In the genomic region with DNA sequence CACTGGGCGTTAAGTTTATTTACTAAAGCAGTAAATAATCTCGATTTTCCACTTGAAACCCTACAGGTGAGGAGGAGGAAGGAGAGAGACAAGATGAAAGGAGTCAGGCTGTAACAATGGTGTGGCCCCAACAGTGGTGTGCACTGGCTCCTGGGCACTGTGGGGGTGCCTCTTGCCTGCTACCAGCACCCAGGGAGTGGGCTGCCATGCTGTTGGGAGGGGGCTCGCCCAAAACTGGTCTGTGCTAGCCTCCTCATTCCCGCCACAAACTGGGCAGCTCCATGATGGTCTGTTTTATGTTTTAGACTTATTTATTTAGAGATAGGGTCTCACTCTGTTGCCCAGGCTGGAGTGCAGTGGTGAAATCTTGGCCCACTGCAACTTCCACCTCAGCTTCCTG, we compare ENCODE assay signal across 26 cellular contexts. TPM values are rescaled to one million over a fixed set of nuclear protein-coding genes. Genes with fewer than 3 reads are reported as not detected.
A peak's percentile ranks its signal among the peaks of the same experiment; 100 is the strongest.
DNase-seq lines count a peak whose midpoint lies in the region; ATAC-seq, FAIRE-seq and TF ChIP-seq lines count a peak whose summit lies in the region.
"Had no signal": no experiment of that assay in that cellular context is flagged by ENCODE, and none has a peak within 500 bp of the region (broad histone marks: within the 10 kb centered on the region; RNA-seq: fewer than 3 reads in every experiment).

No MANE protein-coding gene starts in this region.

- TF ChIP-seq CTCF in endodermal cell (conservative IDR thresholded peaks at IDR 0.05) (no peak), glutamatergic neuron (IDR thresholded peaks at IDR 0.05; ENCODE audit: partially characterized antibody, unreplicated experiment) (no peak)

- peak; percentile 37 for DNase-seq in activated CD8-positive, alpha-beta memory T cell treated with anti-CD3 and anti-CD28 coated beads for 24 hours
- no peak for DNase-seq in activated CD8-positive, alpha-beta memory T cell treated with anti-CD3 and anti-CD28 coated beads, Interleukin-2, amount 50 U/mL, for 4 hours
- DNase-seq in T-helper 17 cell (no peak), endodermal cell (no peak), glutamatergic neuron (no peak), immature natural killer cell (no peak), small intestine (no peak)
- DNase-seq in activated CD4-positive, alpha-beta T cell treated with anti-CD3 and anti-CD28 coated beads, Interleukin-2, amount 50 U/mL, for 1 hour = no peak
- DNase-seq: CD8-positive, alpha-beta memory T cell; COR-L47; DMS 273 treated with DMSO at 0.1 percent for 48 hours; DMS53; DND-41; EL; GM23248 had no signal

- H3K27me3 ChIP-seq in endodermal cell (ENCODE audit: control insufficient read depth, insufficient read depth, low read length, poor library complexity, severe bottlenecking) (no peaks in the 10 kb centered on the region), small intestine (ENCODE audit: control insufficient read depth in 2 of 2, insufficient read depth in 2 of 2, low read length in 2 of 2) (no peaks in the 10 kb centered on the region)
- H3K27me3 ChIP-seq: BLaER1 treated with 17β-estradiol and CSF1 and Interleukin-3, amounts not matched to agents 10 nM and 100 nM had no signal

- H3K27ac Mint-ChIP-seq in T-helper 17 cell = peak overlapping the region; percentile 53
- H3K27ac Mint-ChIP-seq in endodermal cell = peak overlapping the region; percentile 59
- H3K27ac Mint-ChIP-seq in glutamatergic neuron (ENCODE audit: unreplicated experiment) = no peak overlapping the region
- no peak overlapping the region for H3K27ac Mint-ChIP-seq in immature natural killer cell
- H3K27ac Mint-ChIP-seq: B cell had no signal

- H3K4me3 ChIP-seq in endodermal cell (ENCODE audit: low read length) = no peak overlapping the region
- no peak overlapping the region for H3K4me3 ChIP-seq in small intestine (ENCODE audit: low read depth in 1 of 2, low read length in 2 of 2)
- H3K4me3 ChIP-seq: BLaER1 treated with 17β-estradiol and CSF1 and Interleukin-3, amounts not matched to agents 10 nM and 100 nM; GM12878; GM23248 had no signal

- peaks cover 36% of the 10 kb centered on the region for H3K36me3 ChIP-seq in endodermal cell (ENCODE audit: control insufficient read depth, insufficient read depth, low read length)
- H3K36me3 ChIP-seq in small intestine (ENCODE audit: control insufficient read depth in 2 of 2, insufficient read depth in 2 of 2, low read length in 2 of 2) = peaks cover 0 to 3% of the 10 kb centered on the region in 2 donors

- ATAC-seq in T-helper 17 cell = no peak
- ATAC-seq: GM12878, HCT116, HepG2 had no signal

- no peak for FAIRE-seq in small intestine (lab: Jason Lieb, UNC)
- FAIRE-seq: GM12878, GM19239, H54, HepG2, HTR-8/SVneo had no signal

- H3K9me3 ChIP-seq in T-helper 17 cell (ENCODE audit: control insufficient read depth, low read length, poor library complexity, severe bottlenecking) (no peaks in the 10 kb centered on the region), endodermal cell (ENCODE audit: control insufficient read depth, low read length) (no peaks in the 10 kb centered on the region), small intestine (ENCODE audit: control insufficient read depth, low read depth) (no peaks in the 10 kb centered on the region)
- H3K9me3 ChIP-seq: BLaER1 treated with 17β-estradiol and CSF1 and Interleukin-3, amounts not matched to agents 10 nM and 100 nM had no signal

- peaks cover 2% of the 10 kb centered on the region for H3K36me3 Mint-ChIP-seq in T-helper 17 cell (ENCODE audit: low read depth)
- H3K36me3 Mint-ChIP-seq in endodermal cell (ENCODE audit: low read depth) = peaks cover 45% of the 10 kb centered on the region
- H3K36me3 Mint-ChIP-seq in glutamatergic neuron (ENCODE audit: unreplicated experiment) = no peaks in the 10 kb centered on the region
- peaks cover 12 to 22% (median 21%) of the 10 kb centered on the region in 3 donors for H3K36me3 Mint-ChIP-seq in immature natural killer cell

- H3K9me3 Mint-ChIP-seq in endodermal cell (no peaks in the 10 kb centered on the region), glutamatergic neuron (ENCODE audit: unreplicated experiment) (no peaks in the 10 kb centered on the region), immature natural killer cell (no peaks in the 10 kb centered on the region)
- H3K9me3 Mint-ChIP-seq: CD8-positive, alpha-beta memory T cell; IgD-negative memory B cell had no signal

- peaks cover 2% of the 10 kb centered on the region for H3K4me1 Mint-ChIP-seq in T-helper 17 cell
- H3K4me1 Mint-ChIP-seq in endodermal cell = no peaks in the 10 kb centered on the region
- H3K4me1 Mint-ChIP-seq in glutamatergic neuron (ENCODE audit: low read depth, unreplicated experiment) = peaks cover 7% of the 10 kb centered on the region
- no peaks in the 10 kb centered on the region for H3K4me1 Mint-ChIP-seq in immature natural killer cell
- H3K4me1 Mint-ChIP-seq: B cell had no signal

- WGBS in endodermal cell (ENCODE audit: insufficient coverage in 1 of 2, insufficient read length in 1 of 2), 2 experiments = 89 to 100% methylated on average over 2 to 4 of the region's 4 CpGs
- WGBS in small intestine, 3 donors = 85 to 94% (median 90%) methylated on average over 4 of the region's 4 CpGs

- H3K27ac ChIP-seq in endodermal cell (ENCODE audit: low read depth, low read length) = no peak overlapping the region
- no peak overlapping the region for H3K27ac ChIP-seq in small intestine (ENCODE audit: low read depth in 1 of 2, low read length in 1 of 2)
- H3K27ac ChIP-seq: 22Rv1; BLaER1 treated with 17β-estradiol and CSF1 and Interleukin-3, amounts not matched to agents 10 nM and 100 nM; GM23248 had no signal

- H3K4me3 Mint-ChIP-seq in T-helper 17 cell = no peak overlapping the region
- H3K4me3 Mint-ChIP-seq in endodermal cell = no peak overlapping the region
- no peak overlapping the region for H3K4me3 Mint-ChIP-seq in glutamatergic neuron (ENCODE audit: unreplicated experiment)
- H3K4me3 Mint-ChIP-seq in immature natural killer cell = no peak overlapping the region
- H3K4me3 Mint-ChIP-seq: B cell; CD8-positive, alpha-beta memory T cell had no signal

- H3K4me1 ChIP-seq in endodermal cell (ENCODE audit: control insufficient read depth, insufficient read depth, low read length) (no peaks in the 10 kb centered on the region), small intestine (ENCODE audit: control insufficient read depth in 2 of 2, insufficient read depth in 1 of 2, low read depth in 1 of 2, low read length in 1 of 2) (no peaks in the 10 kb centered on the region)

- no peak overlapping the region for H3K9ac ChIP-seq in endodermal cell (ENCODE audit: extremely low read depth, low read length, poor library complexity, severe bottlenecking)
- H3K9ac ChIP-seq: BLaER1 treated with 17β-estradiol and CSF1 and Interleukin-3, amounts not matched to agents 10 nM and 100 nM; GM23248 had no signal

- H3K27me3 Mint-ChIP-seq in T-helper 17 cell (no peaks in the 10 kb centered on the region), endodermal cell (ENCODE audit: insufficient read depth) (no peaks in the 10 kb centered on the region), glutamatergic neuron (ENCODE audit: unreplicated experiment) (peaks cover 4% of the 10 kb centered on the region), immature natural killer cell (ENCODE audit: low read depth in 3 of 3) (no peaks in the 10 kb centered on the region)
- H3K27me3 Mint-ChIP-seq: B cell, IgD-negative memory B cell had no signal

RNA-seq across cellular contexts. Expression of gene SLC7A9, which starts 49.8 kb away (rescaled TPM):
- total RNA-seq in T-helper 17 cell = under 1 TPM in 1 of 2 donors, not detected in 1; 0.30 TPM
- total RNA-seq in endodermal cell = under 1 TPM in 1 of 2 donors, not detected in 1; 0.18 TPM
- 0.32 TPM for polyA plus RNA-seq in endodermal cell (2013, experiment 1 of 2)
- not detected for polyA plus RNA-seq in endodermal cell (2013, experiment 2 of 2)
- total RNA-seq in glutamatergic neuron (ENCODE audit: unreplicated experiment) = 0.64 TPM
- polyA plus RNA-seq in immature natural killer cell = not detected
- polyA plus RNA-seq in small intestine = 10 to 100 TPM; 20.8 to 61.7 (median 40.0) TPM
- total RNA-seq: GM23248 had no signal
- polyA plus RNA-seq: AG04450; CD8-positive, alpha-beta memory T cell; GM12878; GM23248; IgD-negative memory B cell had no signal

RNA-seq across cellular contexts. Expression of gene CEP89, which starts 52.4 kb away (rescaled TPM):
- total RNA-seq in T-helper 17 cell = 1 to 10 TPM; 9.5 to 9.8 TPM
- total RNA-seq in endodermal cell = 10 to 100 TPM; 35.6 to 40.4 TPM
- polyA plus RNA-seq in endodermal cell (2013, experiment 1 of 2) = 25.6 TPM
- polyA plus RNA-seq in endodermal cell (2013, experiment 2 of 2) = 26.5 TPM
- total RNA-seq in glutamatergic neuron (ENCODE audit: unreplicated experiment) = 42.5 TPM
- 10 to 100 TPM in 2 of 3 donors, 1 to 10 TPM in 1; 5.1 to 17.0 (median 11.4) TPM for polyA plus RNA-seq in immature natural killer cell
- polyA plus RNA-seq in small intestine = 1 to 10 TPM; 3.5 to 9.0 (median 3.6) TPM

RNA-seq across cellular contexts. Expression of gene FAAP24, which starts 52.7 kb away (rescaled TPM):
- 1 to 10 TPM; 2.1 to 2.2 TPM for total RNA-seq in T-helper 17 cell
- 1 to 10 TPM; 4.6 to 5.4 TPM for total RNA-seq in endodermal cell
- 3.8 TPM for polyA plus RNA-seq in endodermal cell (2013, experiment 1 of 2)
- polyA plus RNA-seq in endodermal cell (2013, experiment 2 of 2) = 5.6 TPM
- 1.4 TPM for total RNA-seq in glutamatergic neuron (ENCODE audit: unreplicated experiment)
- 1 to 10 TPM; 3.5 to 8.2 (median 4.2) TPM for polyA plus RNA-seq in immature natural killer cell
- polyA plus RNA-seq in small intestine = 1 to 10 TPM in 1 of 3 donors, under 1 TPM in 2; 0.67 to 3.5 (median 0.81) TPM

Comparison
In these comparisons a context has a peak if more than half of its experiments do, and no peak if none do; other contexts are left out.
1. H3K27ac Mint-ChIP-seq: peak in T-helper 17 cell (single experiment) and endodermal cell (single experiment); none in glutamatergic neuron (single experiment) and immature natural killer cell (0 of 6).